9 cellular contexts compared by ENCODE assay signal in the genomic region with DNA sequence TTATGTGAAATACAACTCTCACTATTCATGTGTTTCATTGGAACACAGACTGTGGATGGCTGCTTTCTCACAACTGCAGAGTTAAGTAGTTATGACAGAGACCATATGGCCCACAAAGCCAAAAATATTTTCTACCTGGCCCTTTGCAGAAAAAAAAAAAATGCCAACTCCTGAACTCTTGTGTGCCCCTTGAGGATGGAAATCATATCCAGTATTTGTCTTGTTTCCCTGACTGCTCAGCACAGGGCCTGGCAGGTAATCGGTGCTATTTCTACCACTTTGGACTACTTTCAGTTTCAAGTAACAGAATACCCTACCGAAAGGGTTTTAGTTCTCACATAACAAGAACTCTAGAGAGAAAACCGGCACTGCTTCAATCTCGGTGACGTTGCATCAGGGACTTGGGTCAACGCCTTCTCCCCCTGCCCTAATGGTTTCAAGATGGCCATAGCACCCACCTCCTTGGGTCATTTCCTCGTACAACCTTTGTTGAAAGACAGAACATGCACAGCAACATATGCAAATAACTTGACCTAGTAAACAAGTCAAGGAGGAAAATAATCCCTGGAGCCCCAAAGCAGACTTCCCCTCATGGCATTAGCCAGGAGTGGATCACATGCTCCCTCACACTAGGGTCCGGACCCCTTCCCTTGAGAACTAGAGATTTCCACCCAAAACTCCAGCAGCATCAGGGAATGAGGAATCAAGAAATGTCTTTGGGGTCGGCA. TPM values are rescaled to one million over a fixed set of nuclear protein-coding genes. Genes with fewer than 3 reads are reported as not detected.
DNase-seq lines count a peak whose midpoint lies in the region; ATAC-seq, FAIRE-seq and TF ChIP-seq lines count a peak whose summit lies in the region.
"Had no signal": no experiment of that assay in that cellular context is flagged by ENCODE, and none has a peak within 500 bp of the region (broad histone marks: within the 10 kb centered on the region; RNA-seq: fewer than 3 reads in every experiment).

No MANE protein-coding gene starts in this region.

- no peaks in the 10 kb centered on the region for H3K27me3 Mint-ChIP-seq in activated CD4-positive, alpha-beta T cell treated with anti-CD3 and anti-CD28 coated beads for 36 hours
- H3K27me3 Mint-ChIP-seq in endodermal cell (ENCODE audit: insufficient read depth): no peaks in the 10 kb centered on the region

- H3K9ac ChIP-seq in kidney (ENCODE audit: low read length in 2 of 2) (no peak overlapping the region), endodermal cell (ENCODE audit: extremely low read depth, low read length, poor library complexity, severe bottlenecking) (no peak overlapping the region)

- H3K4me1 Mint-ChIP-seq in activated CD4-positive, alpha-beta T cell treated with anti-CD3 and anti-CD28 coated beads for 36 hours: no peaks in the 10 kb centered on the region
- H3K4me1 Mint-ChIP-seq in endodermal cell: peaks cover 9% of the 10 kb centered on the region

- H3K36me3 ChIP-seq in kidney (ENCODE audit: control insufficient read depth in 1 of 2, insufficient read depth in 2 of 2, low read length in 2 of 2): no peaks in the 10 kb centered on the region
- no peaks in the 10 kb centered on the region for H3K36me3 ChIP-seq in endodermal cell (ENCODE audit: control insufficient read depth, insufficient read depth, low read length)

- no peak overlapping the region for H3K27ac Mint-ChIP-seq in activated CD4-positive, alpha-beta T cell treated with anti-CD3 and anti-CD28 coated beads for 36 hours
- H3K27ac Mint-ChIP-seq in endodermal cell: no peak overlapping the region

- intact Hi-C loops in kidney (cut with DNase I): no loop called here
- intact Hi-C loops in activated CD4-positive, alpha-beta T cell treated with anti-CD3 and anti-CD28 coated beads for 36 hours (cut with DNase I, micrococcal nuclease): no loop called here

- POLR2A ChIA-PET in activated CD4-positive, alpha-beta T cell treated with anti-CD3 and anti-CD28 coated beads for 36 hours (lab: Charles Lee): no interaction called here

- no peak overlapping the region for H3K27ac ChIP-seq in kidney (ENCODE audit: low read depth in 2 of 2, low read length in 2 of 2)
- H3K27ac ChIP-seq in endodermal cell (ENCODE audit: low read depth, low read length): no peak overlapping the region

- no peaks in the 10 kb centered on the region for H3K9me3 Mint-ChIP-seq in activated CD4-positive, alpha-beta T cell treated with anti-CD3 and anti-CD28 coated beads for 36 hours (ENCODE audit: low read depth)
- no peaks in the 10 kb centered on the region for H3K9me3 Mint-ChIP-seq in endodermal cell

- no peak overlapping the region for H3K4me3 Mint-ChIP-seq in activated CD4-positive, alpha-beta T cell treated with anti-CD3 and anti-CD28 coated beads for 36 hours
- no peak overlapping the region for H3K4me3 Mint-ChIP-seq in endodermal cell

- H3K4me1 ChIP-seq in kidney (ENCODE audit: control insufficient read depth in 1 of 2, insufficient read depth in 1 of 2, low read depth in 1 of 2, low read length in 2 of 2): no peaks in the 10 kb centered on the region
- H3K4me1 ChIP-seq in endodermal cell (ENCODE audit: control insufficient read depth, insufficient read depth, low read length): no peaks in the 10 kb centered on the region

- TF ChIP-seq CTCF in kidney (IDR thresholded peaks at IDR 0.05; ENCODE audit: borderline replicate concordance, extremely low read depth, insufficient read depth) (peak; percentile 2), endodermal cell (conservative IDR thresholded peaks at IDR 0.05) (no peak)

- FAIRE-seq in GM18507 (lab: Jason Lieb, UNC): peak; percentile 92
- FAIRE-seq in kidney (lab: Jason Lieb, UNC): no peak

- no peaks in the 10 kb centered on the region for H3K27me3 ChIP-seq in endodermal cell (ENCODE audit: control insufficient read depth, insufficient read depth, low read length, poor library complexity, severe bottlenecking)

- CTCF ChIA-PET in activated CD4-positive, alpha-beta T cell treated with anti-CD3 and anti-CD28 coated beads for 36 hours (lab: Charles Lee): no interaction called here

- ATAC-seq in GM21619 (IDR thresholded peaks at IDR 0.05; ENCODE audit: unreplicated experiment) (peak; percentile 93), HG03575 (IDR thresholded peaks at IDR 0.05; ENCODE audit: extremely low read depth, insufficient number of reproducible peaks, low FRiP score, unreplicated experiment) (peak; percentile 60), HG02759 (IDR thresholded peaks at IDR 0.05; ENCODE audit: unreplicated experiment) (no peak)
- no peak for ATAC-seq in activated CD4-positive, alpha-beta T cell treated with anti-CD3 and anti-CD28 coated beads for 36 hours

- peak overlapping the region in 1 of 2 donors; percentile 32 for H3K4me3 ChIP-seq in kidney (ENCODE audit: low read length in 2 of 2)
- H3K4me3 ChIP-seq in endodermal cell (ENCODE audit: low read length): no peak overlapping the region

- H3K9me3 ChIP-seq in kidney (ENCODE audit: control insufficient read depth in 1 of 2, low read length in 2 of 2) (no peaks in the 10 kb centered on the region), endodermal cell (ENCODE audit: control insufficient read depth, low read length) (no peaks in the 10 kb centered on the region)

- WGBS in endodermal cell (ENCODE audit: insufficient coverage in 1 of 2, insufficient read length in 1 of 2), 2 experiments: 90 to 92% methylated on average over 7 to 9 of the region's 9 CpGs

- no peaks in the 10 kb centered on the region for H3K36me3 Mint-ChIP-seq in activated CD4-positive, alpha-beta T cell treated with anti-CD3 and anti-CD28 coated beads for 36 hours (ENCODE audit: low read depth)
- H3K36me3 Mint-ChIP-seq in endodermal cell (ENCODE audit: low read depth): no peaks in the 10 kb centered on the region

- peak; percentile 48 for DNase-seq in GM18507 (ENCODE audit: extremely low spot score, insufficient read length, low read depth)
- DNase-seq in kidney: no peak
- DNase-seq in activated CD4-positive, alpha-beta T cell treated with anti-CD3 and anti-CD28 coated beads for 36 hours: no peak
- DNase-seq in endodermal cell: no peak
- DNase-seq in HuH-7 (ENCODE audit: low spot score): no peak
- DNase-seq: NCI-H1092 had no signal

RNA-seq across cellular contexts. Expression of gene GPNMB, which starts 11.8 kb away (rescaled TPM):
- 60.6 TPM for total RNA-seq in kidney
- 43.9 TPM for polyA plus RNA-seq in kidney (ENCODE audit: insufficient read depth, low read depth, low replicate concordance)
- under 1 TPM; 0.42 to 0.66 TPM for total RNA-seq in activated CD4-positive, alpha-beta T cell treated with anti-CD3 and anti-CD28 coated beads for 36 hours
- total RNA-seq in endodermal cell: 1 to 10 TPM in 1 of 2 donors, under 1 TPM in 1; 0.99 to 1.1 TPM
- polyA plus RNA-seq in endodermal cell (2013, experiment 1 of 2): 0.07 TPM
- 0.29 TPM for polyA plus RNA-seq in endodermal cell (2013, experiment 2 of 2)

RNA-seq across cellular contexts. Expression of gene NUP42, which starts 52.9 kb away (rescaled TPM):
- total RNA-seq in kidney: 28.8 TPM
- polyA plus RNA-seq in kidney (ENCODE audit: insufficient read depth, low read depth, low replicate concordance): 24.8 TPM
- total RNA-seq in activated CD4-positive, alpha-beta T cell treated with anti-CD3 and anti-CD28 coated beads for 36 hours: 10 to 100 TPM; 32.3 to 44.8 TPM
- total RNA-seq in endodermal cell: 10 to 100 TPM; 26.3 to 31.3 TPM
- polyA plus RNA-seq in endodermal cell (2013, experiment 1 of 2): 48.8 TPM
- 55.3 TPM for polyA plus RNA-seq in endodermal cell (2013, experiment 2 of 2)

Comparison
In these comparisons a context has a peak if more than half of its experiments do, and no peak if none do; other contexts are left out.
1. ATAC-seq: peak in GM21619 (single experiment) and HG03575 (single experiment); none in activated CD4-positive, alpha-beta T cell treated with anti-CD3 and anti-CD28 coated beads for 36 hours (single experiment) and HG02759 (single experiment).
2. RNA of gene GPNMB, which starts 11.8 kb away (total RNA-seq): 60.6 TPM in kidney (single experiment); 0.99 to 1.1 TPM in endodermal cell and 0.42 to 0.66 TPM in activated CD4-positive, alpha-beta T cell treated with anti-CD3 and anti-CD28 coated beads for 36 hours; every median in the first group is over 10 times any median in the second.